In genomic region chr14:24147761-24148428, GRCh38 we compare ENCODE assay signal across 1 cellular context.
TF ChIP-seq lines count a peak whose summit lies in the region.

No MANE protein-coding gene starts in this region.

TF ChIP-seq in HepG2, 621 proteins besides CTCF, POLR2A, EP300 and RAD21 (continued from another document and continues in another):
- TF ChIP-seq ZNF737 (CRISPR knock-in tag; IDR thresholded peaks at IDR 0.05; ENCODE audit: borderline replicate concordance), result no peak
- TF ChIP-seq SIN3B (IDR thresholded peaks at IDR 0.05; ENCODE audit: low read length), result no peak; the same call in 1 of the 2 replicates
- peak; percentile 69 for TF ChIP-seq ZNF839 (CRISPR knock-in tag; IDR thresholded peaks at IDR 0.05; ENCODE audit: borderline replicate concordance)
- peak; percentile 52; the same call in 1 of the 2 replicates for TF ChIP-seq KMT2A (CRISPR knock-in tag; IDR thresholded peaks at IDR 0.05)
- TF ChIP-seq IKZF4 (CRISPR knock-in tag; IDR thresholded peaks at IDR 0.05; ENCODE audit: borderline replicate concordance, low read depth, not compliant biosample characterization), result peak; percentile 33
- TF ChIP-seq TBL1XR1 (IDR thresholded peaks at IDR 0.05; ENCODE audit: borderline replicate concordance, low read length, partially characterized antibody), result no peak
- TF ChIP-seq, protein P1, sequence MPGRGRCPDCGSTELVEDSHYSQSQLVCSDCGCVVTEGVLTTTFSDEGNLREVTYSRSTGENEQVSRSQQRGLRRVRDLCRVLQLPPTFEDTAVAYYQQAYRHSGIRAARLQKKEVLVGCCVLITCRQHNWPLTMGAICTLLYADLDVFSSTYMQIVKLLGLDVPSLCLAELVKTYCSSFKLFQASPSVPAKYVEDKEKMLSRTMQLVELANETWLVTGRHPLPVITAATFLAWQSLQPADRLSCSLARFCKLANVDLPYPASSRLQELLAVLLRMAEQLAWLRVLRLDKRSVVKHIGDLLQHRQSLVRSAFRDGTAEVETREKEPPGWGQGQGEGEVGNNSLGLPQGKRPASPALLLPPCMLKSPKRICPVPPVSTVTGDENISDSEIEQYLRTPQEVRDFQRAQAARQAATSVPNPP (CRISPR knock-in tag; IDR thresholded peaks at IDR 0.05), result no peak
- no peak for TF ChIP-seq ZBTB14 (CRISPR knock-in tag; IDR thresholded peaks at IDR 0.05)
- no peak for TF ChIP-seq FIP1L1 (IDR thresholded peaks at IDR 0.05; ENCODE audit: borderline replicate concordance, insufficient read depth, low read depth, low read length)
- no peak for TF ChIP-seq ZSCAN20 (CRISPR knock-in tag; IDR thresholded peaks at IDR 0.05; ENCODE audit: borderline replicate concordance)
- no peak for TF ChIP-seq MTF2 (CRISPR knock-in tag; IDR thresholded peaks at IDR 0.05; ENCODE audit: borderline replicate concordance)
- peak; percentile 92 for TF ChIP-seq GTF3A (CRISPR knock-in tag; conservative IDR thresholded peaks at IDR 0.05)
- TF ChIP-seq, protein P2, sequence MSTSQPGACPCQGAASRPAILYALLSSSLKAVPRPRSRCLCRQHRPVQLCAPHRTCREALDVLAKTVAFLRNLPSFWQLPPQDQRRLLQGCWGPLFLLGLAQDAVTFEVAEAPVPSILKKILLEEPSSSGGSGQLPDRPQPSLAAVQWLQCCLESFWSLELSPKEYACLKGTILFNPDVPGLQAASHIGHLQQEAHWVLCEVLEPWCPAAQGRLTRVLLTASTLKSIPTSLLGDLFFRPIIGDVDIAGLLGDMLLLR (CRISPR knock-in tag; IDR thresholded peaks at IDR 0.05), result no peak; the same call in 1 of the 2 replicates
- TF ChIP-seq, protein P3, sequence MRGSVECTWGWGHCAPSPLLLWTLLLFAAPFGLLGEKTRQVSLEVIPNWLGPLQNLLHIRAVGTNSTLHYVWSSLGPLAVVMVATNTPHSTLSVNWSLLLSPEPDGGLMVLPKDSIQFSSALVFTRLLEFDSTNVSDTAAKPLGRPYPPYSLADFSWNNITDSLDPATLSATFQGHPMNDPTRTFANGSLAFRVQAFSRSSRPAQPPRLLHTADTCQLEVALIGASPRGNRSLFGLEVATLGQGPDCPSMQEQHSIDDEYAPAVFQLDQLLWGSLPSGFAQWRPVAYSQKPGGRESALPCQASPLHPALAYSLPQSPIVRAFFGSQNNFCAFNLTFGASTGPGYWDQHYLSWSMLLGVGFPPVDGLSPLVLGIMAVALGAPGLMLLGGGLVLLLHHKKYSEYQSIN (CRISPR knock-in tag; IDR thresholded peaks at IDR 0.05; ENCODE audit: borderline replicate concordance), result no peak
- 0 out of 2 replicates have a peak, but pooled peaks have one; percentile 86 for TF ChIP-seq TBP (CRISPR knock-in tag; IDR thresholded peaks at IDR 0.05)
- no peak; the same call in 1 of the 2 replicates for TF ChIP-seq POGZ (CRISPR knock-in tag; IDR thresholded peaks at IDR 0.05)
- TF ChIP-seq ZNF530 (CRISPR knock-in tag; IDR thresholded peaks at IDR 0.05; ENCODE audit: low read depth), result no peak
- no peak for TF ChIP-seq IKZF5 (CRISPR knock-in tag; IDR thresholded peaks at IDR 0.05)
- TF ChIP-seq, protein P4, sequence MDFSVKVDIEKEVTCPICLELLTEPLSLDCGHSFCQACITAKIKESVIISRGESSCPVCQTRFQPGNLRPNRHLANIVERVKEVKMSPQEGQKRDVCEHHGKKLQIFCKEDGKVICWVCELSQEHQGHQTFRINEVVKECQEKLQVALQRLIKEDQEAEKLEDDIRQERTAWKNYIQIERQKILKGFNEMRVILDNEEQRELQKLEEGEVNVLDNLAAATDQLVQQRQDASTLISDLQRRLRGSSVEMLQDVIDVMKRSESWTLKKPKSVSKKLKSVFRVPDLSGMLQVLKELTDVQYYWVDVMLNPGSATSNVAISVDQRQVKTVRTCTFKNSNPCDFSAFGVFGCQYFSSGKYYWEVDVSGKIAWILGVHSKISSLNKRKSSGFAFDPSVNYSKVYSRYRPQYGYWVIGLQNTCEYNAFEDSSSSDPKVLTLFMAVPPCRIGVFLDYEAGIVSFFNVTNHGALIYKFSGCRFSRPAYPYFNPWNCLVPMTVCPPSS (IDR thresholded peaks at IDR 0.05), result no peak
- TF ChIP-seq FOXO1 (CRISPR knock-in tag; IDR thresholded peaks at IDR 0.05), result no peak
- TF ChIP-seq, protein P5, sequence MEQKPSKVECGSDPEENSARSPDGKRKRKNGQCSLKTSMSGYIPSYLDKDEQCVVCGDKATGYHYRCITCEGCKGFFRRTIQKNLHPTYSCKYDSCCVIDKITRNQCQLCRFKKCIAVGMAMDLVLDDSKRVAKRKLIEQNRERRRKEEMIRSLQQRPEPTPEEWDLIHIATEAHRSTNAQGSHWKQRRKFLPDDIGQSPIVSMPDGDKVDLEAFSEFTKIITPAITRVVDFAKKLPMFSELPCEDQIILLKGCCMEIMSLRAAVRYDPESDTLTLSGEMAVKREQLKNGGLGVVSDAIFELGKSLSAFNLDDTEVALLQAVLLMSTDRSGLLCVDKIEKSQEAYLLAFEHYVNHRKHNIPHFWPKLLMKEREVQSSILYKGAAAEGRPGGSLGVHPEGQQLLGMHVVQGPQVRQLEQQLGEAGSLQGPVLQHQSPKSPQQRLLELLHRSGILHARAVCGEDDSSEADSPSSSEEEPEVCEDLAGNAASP (CRISPR knock-in tag; IDR thresholded peaks at IDR 0.05; ENCODE audit: borderline replicate concordance), result no peak
- no peak; the same call in 1 of the 2 replicates for TF ChIP-seq SATB2 (CRISPR knock-in tag; IDR thresholded peaks at IDR 0.05)
- no peak; the same call in none of the 2 replicates for TF ChIP-seq ZNF274 (CRISPR knock-in tag; IDR thresholded peaks at IDR 0.05)
- TF ChIP-seq YEATS2 (CRISPR knock-in tag; IDR thresholded peaks at IDR 0.05; ENCODE audit: borderline replicate concordance), result no peak
- TF ChIP-seq ZNF563 (CRISPR knock-in tag; IDR thresholded peaks at IDR 0.05), result no peak
- TF ChIP-seq ZZZ3 (CRISPR knock-in tag; IDR thresholded peaks at IDR 0.05; ENCODE audit: borderline replicate concordance), result no peak; the same call in 1 of the 2 replicates
- no peak for TF ChIP-seq ZNF260 (CRISPR knock-in tag; IDR thresholded peaks at IDR 0.05; ENCODE audit: borderline replicate concordance, low read depth)
- TF ChIP-seq SALL1 (CRISPR knock-in tag; IDR thresholded peaks at IDR 0.05), result no peak
- no peak for TF ChIP-seq ATF1 (CRISPR knock-in tag; IDR thresholded peaks at IDR 0.05)
- TF ChIP-seq MIER3 (CRISPR knock-in tag; IDR thresholded peaks at IDR 0.05; ENCODE audit: borderline replicate concordance), result no peak
- peak; percentile 37; the same call in 1 of the 2 replicates for TF ChIP-seq ZBTB20 (CRISPR knock-in tag; IDR thresholded peaks at IDR 0.05; ENCODE audit: borderline replicate concordance, low read depth)
- TF ChIP-seq NBN (conservative IDR thresholded peaks at IDR 0.05), result no peak
- no peak for TF ChIP-seq ARNT (IDR thresholded peaks at IDR 0.05)
- TF ChIP-seq IRX3 (CRISPR knock-in tag; IDR thresholded peaks at IDR 0.05; ENCODE audit: borderline replicate concordance, low read depth), result peak; percentile 94; the same call in 1 of the 2 replicates
- TF ChIP-seq SMAD9 (CRISPR knock-in tag; IDR thresholded peaks at IDR 0.05), result peak; percentile 91
- TF ChIP-seq, protein P6, sequence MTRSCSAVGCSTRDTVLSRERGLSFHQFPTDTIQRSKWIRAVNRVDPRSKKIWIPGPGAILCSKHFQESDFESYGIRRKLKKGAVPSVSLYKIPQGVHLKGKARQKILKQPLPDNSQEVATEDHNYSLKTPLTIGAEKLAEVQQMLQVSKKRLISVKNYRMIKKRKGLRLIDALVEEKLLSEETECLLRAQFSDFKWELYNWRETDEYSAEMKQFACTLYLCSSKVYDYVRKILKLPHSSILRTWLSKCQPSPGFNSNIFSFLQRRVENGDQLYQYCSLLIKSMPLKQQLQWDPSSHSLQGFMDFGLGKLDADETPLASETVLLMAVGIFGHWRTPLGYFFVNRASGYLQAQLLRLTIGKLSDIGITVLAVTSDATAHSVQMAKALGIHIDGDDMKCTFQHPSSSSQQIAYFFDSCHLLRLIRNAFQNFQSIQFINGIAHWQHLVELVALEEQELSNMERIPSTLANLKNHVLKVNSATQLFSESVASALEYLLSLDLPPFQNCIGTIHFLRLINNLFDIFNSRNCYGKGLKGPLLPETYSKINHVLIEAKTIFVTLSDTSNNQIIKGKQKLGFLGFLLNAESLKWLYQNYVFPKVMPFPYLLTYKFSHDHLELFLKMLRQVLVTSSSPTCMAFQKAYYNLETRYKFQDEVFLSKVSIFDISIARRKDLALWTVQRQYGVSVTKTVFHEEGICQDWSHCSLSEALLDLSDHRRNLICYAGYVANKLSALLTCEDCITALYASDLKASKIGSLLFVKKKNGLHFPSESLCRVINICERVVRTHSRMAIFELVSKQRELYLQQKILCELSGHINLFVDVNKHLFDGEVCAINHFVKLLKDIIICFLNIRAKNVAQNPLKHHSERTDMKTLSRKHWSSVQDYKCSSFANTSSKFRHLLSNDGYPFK (CRISPR knock-in tag; IDR thresholded peaks at IDR 0.05; ENCODE audit: borderline replicate concordance), result no peak
- TF ChIP-seq, protein P7, sequence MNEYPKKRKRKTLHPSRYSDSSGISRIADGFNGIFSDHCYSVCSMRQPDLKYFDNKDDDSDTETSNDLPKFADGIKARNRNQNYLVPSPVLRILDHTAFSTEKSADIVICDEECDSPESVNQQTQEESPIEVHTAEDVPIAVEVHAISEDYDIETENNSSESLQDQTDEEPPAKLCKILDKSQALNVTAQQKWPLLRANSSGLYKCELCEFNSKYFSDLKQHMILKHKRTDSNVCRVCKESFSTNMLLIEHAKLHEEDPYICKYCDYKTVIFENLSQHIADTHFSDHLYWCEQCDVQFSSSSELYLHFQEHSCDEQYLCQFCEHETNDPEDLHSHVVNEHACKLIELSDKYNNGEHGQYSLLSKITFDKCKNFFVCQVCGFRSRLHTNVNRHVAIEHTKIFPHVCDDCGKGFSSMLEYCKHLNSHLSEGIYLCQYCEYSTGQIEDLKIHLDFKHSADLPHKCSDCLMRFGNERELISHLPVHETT (CRISPR knock-in tag; conservative IDR thresholded peaks at IDR 0.05), result no peak
- TF ChIP-seq HMGA1 (CRISPR knock-in tag; conservative IDR thresholded peaks at IDR 0.05), result no peak
- TF ChIP-seq, protein P8, sequence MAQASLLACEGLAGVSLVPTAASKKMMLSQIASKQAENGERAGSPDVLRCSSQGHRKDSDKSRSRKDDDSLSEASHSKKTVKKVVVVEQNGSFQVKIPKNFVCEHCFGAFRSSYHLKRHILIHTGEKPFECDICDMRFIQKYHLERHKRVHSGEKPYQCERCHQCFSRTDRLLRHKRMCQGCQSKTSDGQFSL (CRISPR knock-in tag; IDR thresholded peaks at IDR 0.05), result no peak
- no peak for TF ChIP-seq ZFP82 (CRISPR knock-in tag; IDR thresholded peaks at IDR 0.05; ENCODE audit: borderline replicate concordance)
- TF ChIP-seq PHF21A (CRISPR knock-in tag; IDR thresholded peaks at IDR 0.05), result no peak
- peak; percentile 94 for TF ChIP-seq ZNF251 (CRISPR knock-in tag; IDR thresholded peaks at IDR 0.05)
- no peak for TF ChIP-seq NAIF1 (CRISPR knock-in tag; IDR thresholded peaks at IDR 0.05; ENCODE audit: borderline replicate concordance)
- no peak for TF ChIP-seq NFE2 (CRISPR knock-in tag; IDR thresholded peaks at IDR 0.05)
- no peak for TF ChIP-seq ZNF34 (CRISPR knock-in tag; IDR thresholded peaks at IDR 0.05; ENCODE audit: borderline replicate concordance)
- TF ChIP-seq ZNF562 (CRISPR knock-in tag; IDR thresholded peaks at IDR 0.05; ENCODE audit: borderline replicate concordance), result no peak
- TF ChIP-seq ZNF3 (CRISPR knock-in tag; IDR thresholded peaks at IDR 0.05), result no peak
- no peak for TF ChIP-seq CBX2 (IDR thresholded peaks at IDR 0.05; ENCODE audit: low read depth, low read length)
- no peak for TF ChIP-seq CBX2 (CRISPR knock-in tag; IDR thresholded peaks at IDR 0.05; ENCODE audit: low read depth)
- no peak for TF ChIP-seq E2F2 (CRISPR knock-in tag; IDR thresholded peaks at IDR 0.05; ENCODE audit: borderline replicate concordance)
- no peak for TF ChIP-seq RELA (CRISPR knock-in tag; IDR thresholded peaks at IDR 0.05)
- TF ChIP-seq ELF1 (CRISPR knock-in tag; IDR thresholded peaks at IDR 0.05), result no peak
- no peak for TF ChIP-seq SRSF4 (IDR thresholded peaks at IDR 0.05; ENCODE audit: low read depth, low read length, poor library complexity, severe bottlenecking)
- no peak for TF ChIP-seq ZNF234 (CRISPR knock-in tag; conservative IDR thresholded peaks at IDR 0.05)
- TF ChIP-seq ZNF121 (CRISPR knock-in tag; IDR thresholded peaks at IDR 0.05), result no peak
